ENCODE assay signal across 8 cellular contexts in genomic region chr6:44237021-44237812, GRCh38. TPM values are rescaled to one million over a fixed set of nuclear protein-coding genes. Genes with fewer than 3 reads are reported as not detected.
DNase-seq lines count a peak whose midpoint lies in the region; ATAC-seq and TF ChIP-seq lines count a peak whose summit lies in the region.

No MANE protein-coding gene starts in this region.

- H3K27ac ChIP-seq in DOHH2 (ENCODE audit: low read depth, low read length), result no peak overlapping the region
- peak overlapping the region; percentile 90 for H3K27ac ChIP-seq in upper lobe of right lung

- H3K4me1 Mint-ChIP-seq in activated naive CD8-positive, alpha-beta T cell treated with anti-CD3 and anti-CD28 coated beads for 36 hours, result peaks cover 15% of the 10 kb centered on the region
- peaks cover 31% of the 10 kb centered on the region for H3K4me1 Mint-ChIP-seq in glutamatergic neuron (ENCODE audit: low read depth, unreplicated experiment)

- H3K4me2 ChIP-seq in DOHH2 (ENCODE audit: low read length), result peak overlapping the region; percentile 99

- in situ Hi-C loops in HAP-1 (cut with MboI; ENCODE audit: low sequenced_read_pairs), result loop anchor here (5.0 kb wide), 1 partner anchor 65 kb away; no protein-coding TSS in a partner anchor
- in situ Hi-C loops in SK-MEL-5 (cut with HindIII; ENCODE audit: low pct_unique_long_range_greater_than_20kb, low sequenced_read_pairs), result no loop called here

- peak in 1 of 2 experiments; percentile 78 for DNase-seq in HAP-1 (ENCODE audit: low spot score in 2 of 2)
- DNase-seq in MV-4-11 (lab: John Stamatoyannopoulos, UW), result peak; percentile 94
- DNase-seq in SK-MEL-5 (ENCODE audit: low read depth, low spot score), result peak; percentile 70
- peak; percentile 70 for DNase-seq in activated naive CD8-positive, alpha-beta T cell treated with anti-CD3 and anti-CD28 coated beads for 36 hours
- peak; percentile 76 for DNase-seq in glutamatergic neuron
- peak in 48 of 56 donors; percentile 28 to 95 (median 74) for DNase-seq in nucleus accumbens (lab: John Stamatoyannopoulos, UW)
- DNase-seq in upper lobe of right lung, result peak; percentile 94

- H3K27me3 ChIP-seq in DOHH2 (ENCODE audit: control insufficient read depth, low read length), result no peaks in the 10 kb centered on the region
- H3K27me3 ChIP-seq in HAP-1 (ENCODE audit: low read depth), result no peaks in the 10 kb centered on the region
- H3K27me3 ChIP-seq in upper lobe of right lung, result no peaks in the 10 kb centered on the region

- no peaks in the 10 kb centered on the region for H3K9me3 Mint-ChIP-seq in activated naive CD8-positive, alpha-beta T cell treated with anti-CD3 and anti-CD28 coated beads for 36 hours
- peaks cover 7% of the 10 kb centered on the region for H3K9me3 Mint-ChIP-seq in glutamatergic neuron (ENCODE audit: unreplicated experiment)

- H3K79me2 ChIP-seq in DOHH2 (ENCODE audit: control insufficient read depth, low read length), result no peaks in the 10 kb centered on the region

- H3K9me3 ChIP-seq in DOHH2 (ENCODE audit: control insufficient read depth, insufficient read depth, low read length) (no peaks in the 10 kb centered on the region), HAP-1 (no peaks in the 10 kb centered on the region), upper lobe of right lung (no peaks in the 10 kb centered on the region)

- no peaks in the 10 kb centered on the region for H3K9me2 ChIP-seq in DOHH2 (replicated peaks; ENCODE audit: control insufficient read depth, low read length)

- peak overlapping the region; percentile 90 for H3K27ac Mint-ChIP-seq in activated naive CD8-positive, alpha-beta T cell treated with anti-CD3 and anti-CD28 coated beads for 36 hours
- H3K27ac Mint-ChIP-seq in glutamatergic neuron (ENCODE audit: unreplicated experiment), result peak overlapping the region; percentile 92

- intact Hi-C loops in upper lobe of right lung (cut with DNase I), result loop anchor here (5.0 kb wide), 1 partner anchor 55 kb away; no protein-coding TSS in a partner anchor

- no peaks in the 10 kb centered on the region for H4K20me1 ChIP-seq in DOHH2 (ENCODE audit: control insufficient read depth, insufficient read depth, low read depth, low read length)

- H3K36me3 Mint-ChIP-seq in activated naive CD8-positive, alpha-beta T cell treated with anti-CD3 and anti-CD28 coated beads for 36 hours, result peaks cover 14% of the 10 kb centered on the region
- H3K36me3 Mint-ChIP-seq in glutamatergic neuron (ENCODE audit: unreplicated experiment), result no peaks in the 10 kb centered on the region

- peak; percentile 94 for ATAC-seq in upper lobe of right lung

- H3K4me3 Mint-ChIP-seq in activated naive CD8-positive, alpha-beta T cell treated with anti-CD3 and anti-CD28 coated beads for 36 hours, result peak overlapping the region; percentile 82
- peak overlapping the region; percentile 77 for H3K4me3 Mint-ChIP-seq in glutamatergic neuron (ENCODE audit: unreplicated experiment)

- TF ChIP-seq CTCF in DOHH2 (IDR thresholded peaks at IDR 0.05; ENCODE audit: low read depth, low read length, poor library complexity, severe bottlenecking) (no peak), glutamatergic neuron (IDR thresholded peaks at IDR 0.05; ENCODE audit: partially characterized antibody, unreplicated experiment) (no peak), upper lobe of right lung (IDR thresholded peaks at IDR 0.05) (no peak)

- peak overlapping the region; percentile 88 for H3K4me3 ChIP-seq in DOHH2 (ENCODE audit: low read length)
- H3K4me3 ChIP-seq in HAP-1, result peak overlapping the region; percentile 25
- peak overlapping the region; percentile 63 for H3K4me3 ChIP-seq in upper lobe of right lung

- H3K36me3 ChIP-seq in DOHH2 (ENCODE audit: control insufficient read depth, low read length) (peaks cover 40% of the 10 kb centered on the region), HAP-1 (replicated peaks) (peaks cover 31% of the 10 kb centered on the region), upper lobe of right lung (peaks cover 12% of the 10 kb centered on the region)

- peaks cover 13% of the 10 kb centered on the region for H3K4me1 ChIP-seq in DOHH2 (ENCODE audit: control insufficient read depth, low read length)
- peaks cover 6% of the 10 kb centered on the region for H3K4me1 ChIP-seq in HAP-1
- peaks cover 30% of the 10 kb centered on the region for H3K4me1 ChIP-seq in upper lobe of right lung

- H3F3A ChIP-seq in DOHH2 (ENCODE audit: control insufficient read depth, insufficient read depth), result peaks cover 16% of the 10 kb centered on the region

- H3K27me3 Mint-ChIP-seq in activated naive CD8-positive, alpha-beta T cell treated with anti-CD3 and anti-CD28 coated beads for 36 hours, result no peaks in the 10 kb centered on the region
- peaks cover 11% of the 10 kb centered on the region for H3K27me3 Mint-ChIP-seq in glutamatergic neuron (ENCODE audit: unreplicated experiment)

RNA-seq across cellular contexts. Expression of gene HSP90AB1, which starts 9.7 kb away (rescaled TPM):
- 1,764 and 1,784 TPM in 2 replicates for total RNA-seq in SK-MEL-5 (2014; rRNA removed; shearing (Covaris generic))
- 1,325 and 1,525 TPM in 2 replicates for polyA plus RNA-seq in SK-MEL-5 (2015; cell fraction: cytosol; rRNA removed)
- polyA plus RNA-seq in SK-MEL-5 (2015; cell fraction: nucleus; rRNA removed), result 608 and 680 TPM in 2 replicates
- 1,000 to 10,000 TPM; 2,498 to 2,524 TPM for total RNA-seq in activated naive CD8-positive, alpha-beta T cell treated with anti-CD3 and anti-CD28 coated beads for 36 hours
- total RNA-seq in glutamatergic neuron (ENCODE audit: unreplicated experiment) (771 TPM), upper lobe of right lung (660 TPM)

RNA-seq across cellular contexts. Expression of gene SLC29A1, which starts 13.8 kb away (rescaled TPM):
- total RNA-seq in SK-MEL-5 (2014; rRNA removed; shearing (Covaris generic)), result 8.6 and 9.3 TPM in 2 replicates
- 30.6 and 38.5 TPM in 2 replicates for polyA plus RNA-seq in SK-MEL-5 (2015; cell fraction: cytosol; rRNA removed)
- polyA plus RNA-seq in SK-MEL-5 (2015; cell fraction: nucleus; rRNA removed), result 97.8 and 99.2 TPM in 2 replicates
- 100 to 1,000 TPM in 1 of 2 experiments, 10 to 100 TPM in 1; 92.5 to 102 TPM for total RNA-seq in activated naive CD8-positive, alpha-beta T cell treated with anti-CD3 and anti-CD28 coated beads for 36 hours
- total RNA-seq in glutamatergic neuron (ENCODE audit: unreplicated experiment) (20.0 TPM), upper lobe of right lung (59.8 TPM)

RNA-seq across cellular contexts. Expression of gene SLC35B2, which starts 20.1 kb away (rescaled TPM):
- total RNA-seq in SK-MEL-5 (2014; rRNA removed; shearing (Covaris generic)), result 334 and 361 TPM in 2 replicates
- polyA plus RNA-seq in SK-MEL-5 (2015; cell fraction: cytosol; rRNA removed), result 481 and 517 TPM in 2 replicates
- polyA plus RNA-seq in SK-MEL-5 (2015; cell fraction: nucleus; rRNA removed), result 123 and 129 TPM in 2 replicates
- total RNA-seq in activated naive CD8-positive, alpha-beta T cell treated with anti-CD3 and anti-CD28 coated beads for 36 hours, result 10 to 100 TPM; 22.8 to 24.9 TPM
- 71.8 TPM for total RNA-seq in glutamatergic neuron (ENCODE audit: unreplicated experiment)
- 32.3 TPM for total RNA-seq in upper lobe of right lung

RNA-seq across cellular contexts. Expression of gene MYMX, which starts 20.5 kb away (rescaled TPM):
- total RNA-seq in SK-MEL-5 (2014; rRNA removed; shearing (Covaris generic)), result not detected in 2 replicates
- polyA plus RNA-seq in SK-MEL-5 (2015; cell fraction: cytosol; rRNA removed), result not detected in 2 replicates
- polyA plus RNA-seq in SK-MEL-5 (2015; cell fraction: nucleus; rRNA removed), result not detected in 2 replicates
- total RNA-seq in activated naive CD8-positive, alpha-beta T cell treated with anti-CD3 and anti-CD28 coated beads for 36 hours, result not detected
- total RNA-seq in glutamatergic neuron (ENCODE audit: unreplicated experiment) (0.91 TPM), upper lobe of right lung (0.52 TPM)

RNA-seq across cellular contexts. Expression of gene NFKBIE, which starts 28.1 kb away (rescaled TPM):
- total RNA-seq in SK-MEL-5 (2014; rRNA removed; shearing (Covaris generic)), result 11.6 and 12.5 TPM in 2 replicates
- 13.1 and 18.3 TPM in 2 replicates for polyA plus RNA-seq in SK-MEL-5 (2015; cell fraction: cytosol; rRNA removed)
- polyA plus RNA-seq in SK-MEL-5 (2015; cell fraction: nucleus; rRNA removed), result 7.1 and 15.4 TPM in 2 replicates
- total RNA-seq in activated naive CD8-positive, alpha-beta T cell treated with anti-CD3 and anti-CD28 coated beads for 36 hours, result 10 to 100 TPM; 22.7 to 24.8 TPM
- total RNA-seq in glutamatergic neuron (ENCODE audit: unreplicated experiment), result 15.3 TPM
- 7.1 TPM for total RNA-seq in upper lobe of right lung

Comparison
In these comparisons a context has a peak if more than half of its experiments do, and no peak if none do; other contexts are left out.
1. H3K4me3 ChIP-seq: peak in every context shown above with its lines; median percentile 88 in DOHH2; 63 in upper lobe of right lung; 25 in HAP-1.